8 cellular contexts compared by ENCODE assay signal in the genomic region with DNA sequence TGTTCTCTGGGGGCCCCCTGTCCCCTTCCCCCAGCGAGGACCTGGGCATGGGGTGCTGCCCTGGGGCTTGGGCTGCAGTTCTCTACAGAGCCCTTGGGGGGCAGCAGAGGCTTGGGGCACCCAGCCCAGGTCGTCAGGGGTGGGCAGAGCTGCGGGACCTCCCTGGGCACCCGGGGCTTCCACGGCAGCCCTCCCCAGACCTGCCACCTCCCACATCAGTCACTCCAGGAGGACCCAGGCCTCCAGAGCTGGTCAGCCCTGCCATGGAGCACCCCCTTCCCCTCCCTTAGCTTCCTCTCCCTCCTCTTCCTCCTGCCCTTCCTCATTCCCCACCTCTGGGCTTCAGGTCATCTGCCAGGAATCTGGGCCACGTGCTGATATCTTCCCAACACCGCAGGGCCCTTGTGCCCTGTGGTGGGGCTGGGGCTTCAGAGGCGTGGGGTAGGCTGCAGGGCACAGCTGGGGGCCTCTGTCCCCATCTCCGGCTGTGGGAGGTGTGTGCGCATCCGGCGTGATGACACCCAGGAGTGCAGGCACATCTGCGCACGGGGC. TPM values are rescaled to one million over a fixed set of nuclear protein-coding genes. Genes with fewer than 3 reads are reported as not detected.
A peak's percentile ranks its signal among the peaks of the same experiment; 100 is the strongest.
DNase-seq lines count a peak whose midpoint lies in the region; ATAC-seq, FAIRE-seq and TF ChIP-seq lines count a peak whose summit lies in the region.

No MANE protein-coding gene starts in this region.

- H3K27me3 ChIP-seq in A673 (replicated peaks; ENCODE audit: insufficient read depth, low read depth, low read length, poor library complexity) = no peaks in the 10 kb centered on the region
- H3K27me3 ChIP-seq in GM12878 (replicated peaks in 1 of 2; ENCODE audit: control insufficient read depth in 2 of 2, insufficient read depth in 2 of 2, low read length in 1 of 2) = no peaks in the 10 kb centered on the region; a peak in 1 of 4 replicates
- H3K27me3 ChIP-seq in kidney epithelial cell (ENCODE audit: control insufficient read depth, insufficient read depth, low read length) = no peaks in the 10 kb centered on the region

- POLR2A ChIA-PET in A673 (lab: Charles Lee; ENCODE audit: low non-redundant PET) = no interaction called here
- POLR2A ChIA-PET in GM12878 (lab: Charles Lee) = no interaction called here

- H3K4me3 ChIP-seq in A673 (ENCODE audit: low read depth, low read length, poor library complexity, severe bottlenecking) (peak overlapping the region; percentile 52), GM12878 (no peak overlapping the region), kidney epithelial cell (ENCODE audit: low read depth, low read length) (no peak overlapping the region)

- no peak for TF ChIP-seq POLR2A in GM12878 (IDR thresholded peaks at IDR 0.05; ENCODE audit: low read depth, low read length)

- TF ChIP-seq EP300 in GM12878 (IDR thresholded peaks at IDR 0.05; ENCODE audit: borderline replicate concordance in 1 of 2, control insufficient read depth in 1 of 2, low read depth in 2 of 2, low read length in 2 of 2) = no peak

- 11% methylated on average over 14 of the region's 14 CpGs for WGBS in GM12878 (ENCODE audit: insufficient coverage, insufficient replicate concordance, low lambda C conversion rate, missing lambda C conversion rate)

- H3K27ac ChIP-seq in A673 (ENCODE audit: low read depth, low read length, poor library complexity, severe bottlenecking) (no peak overlapping the region), GM12878 (ENCODE audit: control insufficient read depth, insufficient read depth) (no peak overlapping the region)

- no peaks in the 10 kb centered on the region for H3K79me2 ChIP-seq in GM12878 (ENCODE audit: control insufficient read depth, insufficient read depth, low read length)

- H3K9ac ChIP-seq in GM12878 (ENCODE audit: control insufficient read depth, insufficient read depth, low read length) = no peak overlapping the region

- no peak for FAIRE-seq in GM12878 (lab: Jason Lieb, UNC)

- SMC1A ChIA-PET in GM12878 (lab: Charles Lee; ENCODE audit: uncharacterized antibody, unreplicated experiment) = no interaction called here

- no peaks in the 10 kb centered on the region for H4K20me1 ChIP-seq in GM12878 (ENCODE audit: control insufficient read depth, insufficient read depth)

- in situ Hi-C loops in GM12878 (cut with MboI) = loop anchor here (10.0 kb wide), 2 partner anchors 206 to 1006 kb away; a partner anchor contains a TSS

- H3K4me2 ChIP-seq in GM12878 (ENCODE audit: control insufficient read depth, insufficient read depth) = no peak overlapping the region

- CTCF ChIA-PET in A673 (lab: Charles Lee) (interaction anchor here (0.6 to 1.4 kb wide), 3 partner anchors 30 to 203 kb away, joined by 3 to 9 read pairs (median 5); no protein-coding TSS in a partner anchor), GM12878 (lab: Yijun Ruan, JAX) (interaction anchor here (0.6 to 3.4 kb wide), 7 partner anchors 18 to 205 kb away, joined by 3 to 23 read pairs (median 3); no protein-coding TSS in a partner anchor)

- intact Hi-C loops in A673 (cut with micrococcal nuclease; ENCODE audit: unreplicated experiment) = loop anchor here (2.0 kb wide), 1 partner anchor 202 kb away; no protein-coding TSS in a partner anchor
- intact Hi-C loops in GM12878 (cut with micrococcal nuclease; ENCODE audit: unreplicated experiment) = loop anchor here (1.0 kb wide), 1 partner anchor 203 kb away; no protein-coding TSS in a partner anchor

- H3K9me3 ChIP-seq in A673 (ENCODE audit: low read depth, low read length, poor library complexity, severe bottlenecking) = no peaks in the 10 kb centered on the region
- H3K9me3 ChIP-seq in GM12878 (replicated peaks; ENCODE audit: control insufficient read depth, insufficient read depth, low read length) = no peaks in the 10 kb centered on the region

- TF ChIP-seq RAD21 in GM12878 (IDR thresholded peaks at IDR 0.05; ENCODE audit: insufficient read depth, low read depth, low read length) = peak; percentile 87

- H2AFZ ChIP-seq in GM12878 (ENCODE audit: control insufficient read depth, low read depth, low read length) = no peak overlapping the region

- ATAC-seq in GM12878 = peak; percentile 72

- DNase-seq in A673 (ENCODE audit: low spot score) (peak; percentile 54), GM19240 (ENCODE audit: insufficient read length, low spot score) (peak; percentile 95), T1000 (lab: John Stamatoyannopoulos, UW) (peak; percentile 29), GM12878 (ENCODE audit: low read depth, low spot score) (no peak), kidney epithelial cell (ENCODE audit: low read depth) (no peak), NCI-H1694 (lab: John Stamatoyannopoulos, UW) (no peak), SIG-M5 treated with dmso at 0.1 percent for 504 hours (lab: John Stamatoyannopoulos, UW; ENCODE audit: unreplicated experiment) (no peak)
- peak; percentile 59 to 60 for DNase-seq in stimulated activated CD8-positive, alpha-beta memory T cell treated with anti-CD3 and anti-CD28 coated beads, Interleukin-2, amount 100 ng/mL, for 48 hours (ENCODE audit: low read depth in 2 of 2)

- H3K36me3 ChIP-seq in A673 (ENCODE audit: insufficient read depth, low read length, poor library complexity, severe bottlenecking) (no peaks in the 10 kb centered on the region), GM12878 (ENCODE audit: control insufficient read depth in 2 of 2, insufficient read depth in 2 of 2, low read length in 1 of 2) (no peaks in the 10 kb centered on the region), kidney epithelial cell (ENCODE audit: control insufficient read depth, insufficient read depth, low read length) (no peaks in the 10 kb centered on the region)

- TF ChIP-seq CTCF in A673 (conservative IDR thresholded peaks at IDR 0.05; ENCODE audit: low read depth, low read length) (peak; percentile 82), GM12878 (IDR thresholded peaks at IDR 0.05 in 2 of 3, conservative IDR thresholded peaks at IDR 0.05 in 1 of 3; ENCODE audit: control insufficient read depth in 2 of 3, extremely low read depth in 1 of 3, insufficient read depth in 1 of 3, low read depth in 3 of 3, low read length in 3 of 3) (peak; percentile 80 to 98 (median 86)), kidney epithelial cell (IDR thresholded peaks at IDR 0.05; ENCODE audit: insufficient read depth, low read length, poor library complexity, severe bottlenecking) (peak; percentile 97)

- RAD21 ChIA-PET in GM12878 (lab: Charles Lee; ENCODE audit: unreplicated experiment) = interaction anchor here (0.8 to 1.1 kb wide), 2 partner anchors 202 to 203 kb away, joined by 3 read pairs; no protein-coding TSS in a partner anchor

- H3K4me1 ChIP-seq in A673 (ENCODE audit: insufficient read depth, low read length, poor library complexity, severe bottlenecking) (peaks cover 30% of the 10 kb centered on the region), GM12878 (ENCODE audit: control insufficient read depth, insufficient read depth, low read length) (peaks cover 8% of the 10 kb centered on the region)

- BruUV-seq in A673 (replicated peaks; lab: Mats Ljungman, UMichigan) = no TSS peak
- BruUV-seq in GM12878 (replicated peaks; lab: Mats Ljungman, UMichigan) = no TSS peak

RNA-seq across cellular contexts. Expression of a gene that starts 5.8 kb away (rescaled TPM):
- total RNA-seq in A673 (2021) (17.5 and 20.4 TPM in 2 replicates), GM12878 (2014; rRNA removed) (9.3 and 10.1 TPM in 2 replicates), GM12878 (2014; rRNA removed; fragmentation: Illumina TruSeq; extraction: Trizol) (2.3 and 2.7 TPM in 2 replicates), GM12878 (2021) (8.7 and 9.0 TPM in 2 replicates), kidney epithelial cell (77.5 and 77.9 TPM in 2 replicates)
- total RNA-seq in GM12878 (2013; cell fraction: nucleolus; rRNA removed) = 47.0 and 47.6 TPM in 2 replicates
- 3.5 TPM for polyA plus RNA-seq in GM12878 (2011; ENCODE audit: low read depth)
- polyA plus RNA-seq in GM12878 (2011; rRNA removed) (6.5 and 13.4 TPM in 2 replicates), GM12878 (2014; fragmentation: Illumina TruSeq; extraction: Trizol) (0.96 TPM in 1 of 2 replicates, not detected in the other), GM12878 (2014; fragmentation: Nextera tagmentation; extraction: Ambion mirVana) (under 1 TPM in 1 of 2 experiments, not detected in 1; 0.37 TPM), GM12878 (2014; rRNA removed) (11.6 and 14.0 TPM in 2 replicates), GM12878 (2016; fragmentation: Nextera tagmentation; extraction: Ambion mirVana) (1 to 10 TPM; 7.6 to 8.5 TPM)
- 22.9 and 34.0 TPM in 2 replicates for polyA plus RNA-seq in GM12878 (2011; cell fraction: cytosol; rRNA removed)
- polyA plus RNA-seq in GM12878 (2011; cell fraction: nucleus; rRNA removed) = 75.6 and 100 TPM in 2 replicates
- 6.5 and 6.8 TPM in 2 replicates for polyA plus RNA-seq in GM12878 (2012)
- polyA minus RNA-seq in GM12878 (2011; rRNA and poly(A)+ RNA removed) = 13.9 and 15.4 TPM in 2 replicates
- 21.0 and 24.9 TPM in 2 replicates for polyA minus RNA-seq in GM12878 (2011; cell fraction: cytosol; rRNA and poly(A)+ RNA removed)
- 10.2 and 15.3 TPM in 2 replicates for polyA minus RNA-seq in GM12878 (2011; cell fraction: nucleus; rRNA and poly(A)+ RNA removed)

RNA-seq across cellular contexts. Expression of a gene that starts 6.1 kb away (rescaled TPM):
- total RNA-seq in A673 (2021) (88.7 and 117 TPM in 2 replicates), GM12878 (2014; rRNA removed) (366 and 432 TPM in 2 replicates), GM12878 (2014; rRNA removed; fragmentation: Illumina TruSeq; extraction: Trizol) (60.2 and 68.7 TPM in 2 replicates), GM12878 (2021) (133 and 137 TPM in 2 replicates), kidney epithelial cell (42.0 and 45.1 TPM in 2 replicates)
- total RNA-seq in GM12878 (2013; cell fraction: nucleolus; rRNA removed) = 10.3 and 15.3 TPM in 2 replicates
- 11.2 TPM for polyA plus RNA-seq in GM12878 (2011; ENCODE audit: low read depth)
- polyA plus RNA-seq in GM12878 (2011; rRNA removed) (13.7 and 44.2 TPM in 2 replicates), GM12878 (2014; fragmentation: Illumina TruSeq; extraction: Trizol) (2.2 and 23.1 TPM in 2 replicates), GM12878 (2014; fragmentation: Nextera tagmentation; extraction: Ambion mirVana) (100 to 1,000 TPM in 1 of 2 experiments, 10 to 100 TPM in 1; 68.8 to 117 TPM), GM12878 (2014; rRNA removed) (318 and 463 TPM in 2 replicates), GM12878 (2016; fragmentation: Nextera tagmentation; extraction: Ambion mirVana) (100 to 1,000 TPM; 439 to 497 TPM)
- polyA plus RNA-seq in GM12878 (2011; cell fraction: cytosol; rRNA removed) = 76.2 and 168 TPM in 2 replicates
- polyA plus RNA-seq in GM12878 (2011; cell fraction: nucleus; rRNA removed) = 129 and 164 TPM in 2 replicates
- 136 and 240 TPM in 2 replicates for polyA plus RNA-seq in GM12878 (2012)
- 70.2 and 136 TPM in 2 replicates for polyA minus RNA-seq in GM12878 (2011; rRNA and poly(A)+ RNA removed)
- polyA minus RNA-seq in GM12878 (2011; cell fraction: cytosol; rRNA and poly(A)+ RNA removed) = 63.5 and 71.9 TPM in 2 replicates
- polyA minus RNA-seq in GM12878 (2011; cell fraction: nucleus; rRNA and poly(A)+ RNA removed) = 35.2 and 55.4 TPM in 2 replicates

RNA-seq across cellular contexts. Expression of a gene that starts 15.7 kb away (rescaled TPM):
- 123 and 127 TPM in 2 replicates for total RNA-seq in A673 (2021)
- 31.6 and 37.0 TPM in 2 replicates for total RNA-seq in GM12878 (2013; cell fraction: nucleolus; rRNA removed)
- 26.2 and 37.1 TPM in 2 replicates for total RNA-seq in GM12878 (2014; rRNA removed)
- total RNA-seq in GM12878 (2014; rRNA removed; fragmentation: Illumina TruSeq; extraction: Trizol) = 11.1 and 17.6 TPM in 2 replicates
- 28.6 and 31.7 TPM in 2 replicates for total RNA-seq in GM12878 (2021)
- 11.6 TPM for polyA plus RNA-seq in GM12878 (2011; ENCODE audit: low read depth)
- 19.9 and 39.6 TPM in 2 replicates for polyA plus RNA-seq in GM12878 (2011; rRNA removed)
- 55.0 and 67.3 TPM in 2 replicates for polyA plus RNA-seq in GM12878 (2011; cell fraction: cytosol; rRNA removed)
- 150 and 186 TPM in 2 replicates for polyA plus RNA-seq in GM12878 (2011; cell fraction: nucleus; rRNA removed)
- 30.4 and 30.5 TPM in 2 replicates for polyA plus RNA-seq in GM12878 (2012)
- polyA plus RNA-seq in GM12878 (2014; fragmentation: Illumina TruSeq; extraction: Trizol) = 1.5 and 9.4 TPM in 2 replicates
- polyA plus RNA-seq in GM12878 (2014; fragmentation: Nextera tagmentation; extraction: Ambion mirVana) = 1 to 10 TPM in 1 of 2 experiments, under 1 TPM in 1; 0.52 to 1.4 TPM
- polyA plus RNA-seq in GM12878 (2014; rRNA removed) = 40.1 and 41.7 TPM in 2 replicates
- 10 to 100 TPM in 1 of 2 experiments, 1 to 10 TPM in 1; 9.4 to 11.7 TPM for polyA plus RNA-seq in GM12878 (2016; fragmentation: Nextera tagmentation; extraction: Ambion mirVana)
- 32.0 and 60.1 TPM in 2 replicates for polyA minus RNA-seq in GM12878 (2011; rRNA and poly(A)+ RNA removed)
- polyA minus RNA-seq in GM12878 (2011; cell fraction: cytosol; rRNA and poly(A)+ RNA removed) = 19.9 and 21.7 TPM in 2 replicates
- polyA minus RNA-seq in GM12878 (2011; cell fraction: nucleus; rRNA and poly(A)+ RNA removed) = 35.8 and 46.4 TPM in 2 replicates
- 644 and 669 TPM in 2 replicates for total RNA-seq in kidney epithelial cell

RNA-seq across cellular contexts. Expression of a gene that starts 20.7 kb away (rescaled TPM):
- 0.90 and 1.1 TPM in 2 replicates for total RNA-seq in A673 (2021)
- 19.6 and 20.5 TPM in 2 replicates for total RNA-seq in GM12878 (2013; cell fraction: nucleolus; rRNA removed)
- 19.2 and 20.1 TPM in 2 replicates for total RNA-seq in GM12878 (2014; rRNA removed)
- 3.0 and 3.7 TPM in 2 replicates for total RNA-seq in GM12878 (2014; rRNA removed; fragmentation: Illumina TruSeq; extraction: Trizol)
- total RNA-seq in GM12878 (2021) = 29.6 and 32.6 TPM in 2 replicates
- polyA plus RNA-seq in GM12878 (2011; ENCODE audit: low read depth) = 2.2 TPM
- polyA plus RNA-seq in GM12878 (2011; rRNA removed) = 3.3 and 8.8 TPM in 2 replicates
- 12.4 and 20.6 TPM in 2 replicates for polyA plus RNA-seq in GM12878 (2011; cell fraction: cytosol; rRNA removed)
- polyA plus RNA-seq in GM12878 (2011; cell fraction: nucleus; rRNA removed) = 217 and 287 TPM in 2 replicates
- polyA plus RNA-seq in GM12878 (2012) = 8.8 and 10.3 TPM in 2 replicates
- 0.43 and 4.4 TPM in 2 replicates for polyA plus RNA-seq in GM12878 (2014; fragmentation: Illumina TruSeq; extraction: Trizol)
- polyA plus RNA-seq in GM12878 (2014; fragmentation: Nextera tagmentation; extraction: Ambion mirVana) = under 1 TPM; 0.10 to 0.31 TPM
- 33.7 and 44.0 TPM in 2 replicates for polyA plus RNA-seq in GM12878 (2014; rRNA removed)
- polyA plus RNA-seq in GM12878 (2016; fragmentation: Nextera tagmentation; extraction: Ambion mirVana) = 10 to 100 TPM; 16.6 to 17.0 TPM
- 2.9 and 6.7 TPM in 2 replicates for polyA minus RNA-seq in GM12878 (2011; rRNA and poly(A)+ RNA removed)
- 5.2 and 5.9 TPM in 2 replicates for polyA minus RNA-seq in GM12878 (2011; cell fraction: cytosol; rRNA and poly(A)+ RNA removed)
- polyA minus RNA-seq in GM12878 (2011; cell fraction: nucleus; rRNA and poly(A)+ RNA removed) = 26.6 and 33.3 TPM in 2 replicates
- total RNA-seq in kidney epithelial cell = 18.3 and 19.7 TPM in 2 replicates

RNA-seq across cellular contexts. Expression of a gene that starts 29.7 kb away (rescaled TPM):
- total RNA-seq in A673 (2021) (45.0 and 45.4 TPM in 2 replicates), GM12878 (2014; rRNA removed) (9.3 and 9.8 TPM in 2 replicates), GM12878 (2014; rRNA removed; fragmentation: Illumina TruSeq; extraction: Trizol) (2.5 and 4.2 TPM in 2 replicates), GM12878 (2021) (33.4 and 34.0 TPM in 2 replicates), kidney epithelial cell (27.5 and 46.0 TPM in 2 replicates)
- total RNA-seq in GM12878 (2013; cell fraction: nucleolus; rRNA removed) = 29.4 and 31.7 TPM in 2 replicates
- 10.9 TPM for polyA plus RNA-seq in GM12878 (2011; ENCODE audit: low read depth)
- polyA plus RNA-seq in GM12878 (2011; rRNA removed) (1.7 and 5.1 TPM in 2 replicates), GM12878 (2014; fragmentation: Illumina TruSeq; extraction: Trizol) (1.5 and 6.4 TPM in 2 replicates), GM12878 (2014; fragmentation: Nextera tagmentation; extraction: Ambion mirVana) (under 1 TPM; 0.19 to 0.62 TPM), GM12878 (2014; rRNA removed) (18.3 and 26.5 TPM in 2 replicates), GM12878 (2016; fragmentation: Nextera tagmentation; extraction: Ambion mirVana) (10 to 100 TPM; 15.5 to 16.1 TPM)
- polyA plus RNA-seq in GM12878 (2011; cell fraction: cytosol; rRNA removed) = 6.0 and 8.6 TPM in 2 replicates
- 225 and 234 TPM in 2 replicates for polyA plus RNA-seq in GM12878 (2011; cell fraction: nucleus; rRNA removed)
- 29.5 and 33.5 TPM in 2 replicates for polyA plus RNA-seq in GM12878 (2012)
- 9.9 and 21.7 TPM in 2 replicates for polyA minus RNA-seq in GM12878 (2011; rRNA and poly(A)+ RNA removed)
- 7.4 and 10.4 TPM in 2 replicates for polyA minus RNA-seq in GM12878 (2011; cell fraction: cytosol; rRNA and poly(A)+ RNA removed)
- 51.3 and 63.1 TPM in 2 replicates for polyA minus RNA-seq in GM12878 (2011; cell fraction: nucleus; rRNA and poly(A)+ RNA removed)

Comparison
In these comparisons a context has a peak if more than half of its experiments do, and no peak if none do; other contexts are left out.
1. DNase-seq: peak in A673 (single experiment), GM19240 (single experiment), T1000 (single experiment) and stimulated activated CD8-positive, alpha-beta memory T cell treated with anti-CD3 and anti-CD28 coated beads, Interleukin-2, amount 100 ng/mL, for 48 hours (2 of 2); none in GM12878 (single experiment), kidney epithelial cell (single experiment), NCI-H1694 (single experiment) and SIG-M5 treated with dmso at 0.1 percent for 504 hours (single experiment).
2. Peak in every context shown above with its lines, with median percentiles within 50 percentile points of each other: CTCF ChIP-seq.